In the genomic region with DNA sequence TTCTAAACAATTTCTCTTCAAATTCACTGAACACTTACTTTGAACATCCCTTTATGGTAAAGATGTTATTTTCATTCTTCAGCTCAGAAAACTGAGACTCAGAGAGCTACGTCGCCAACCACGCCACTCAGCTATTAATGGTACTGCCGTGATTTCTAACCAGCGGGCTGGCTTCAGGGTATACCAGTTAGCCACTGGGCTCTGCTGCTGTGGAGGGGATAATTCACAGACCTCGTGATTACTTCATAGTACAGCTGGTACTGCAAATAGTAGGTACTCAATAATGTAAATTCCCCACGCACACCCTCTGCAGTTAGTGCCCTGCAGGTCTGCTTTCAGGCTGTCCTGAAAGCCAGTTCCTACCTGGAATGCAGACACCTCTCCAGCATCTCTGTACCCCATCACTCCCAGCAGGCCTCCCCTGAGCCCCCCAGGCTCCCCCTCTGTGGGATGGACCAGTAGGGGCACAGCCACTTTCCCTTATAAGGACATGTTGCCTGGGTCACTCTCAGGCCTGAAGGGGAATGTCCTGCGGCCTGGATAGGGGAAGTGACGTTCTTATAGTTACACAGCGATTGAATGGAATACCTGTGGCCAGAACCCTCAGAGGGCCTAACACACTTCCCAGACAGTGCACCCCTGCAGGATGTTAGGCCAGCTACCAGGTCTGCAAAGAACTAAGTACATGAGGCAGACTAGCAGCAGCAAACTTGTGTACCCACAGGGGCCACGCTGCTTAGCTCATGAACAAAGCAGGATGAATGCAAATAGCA, we compare ENCODE assay signal across 1 cellular context.
TF ChIP-seq lines count a peak whose summit lies in the region.

No MANE protein-coding gene starts in this region.

TF ChIP-seq in HepG2, 621 proteins besides CTCF, POLR2A, EP300 and RAD21 (continues in another document):
- no peak for TF ChIP-seq ZNF619 (CRISPR knock-in tag; IDR thresholded peaks at IDR 0.05)
- TF ChIP-seq, protein P1, sequence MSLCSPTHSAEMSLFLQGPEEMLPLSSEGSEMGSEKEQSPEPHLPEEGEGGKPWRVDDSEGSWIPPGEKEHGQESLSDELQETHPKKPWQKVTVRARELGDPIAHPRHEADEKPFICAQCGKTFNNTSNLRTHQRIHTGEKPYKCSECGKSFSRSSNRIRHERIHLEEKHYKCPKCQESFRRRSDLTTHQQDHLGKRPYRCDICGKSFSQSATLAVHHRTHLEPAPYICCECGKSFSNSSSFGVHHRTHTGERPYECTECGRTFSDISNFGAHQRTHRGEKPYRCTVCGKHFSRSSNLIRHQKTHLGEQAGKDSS (CRISPR knock-in tag; IDR thresholded peaks at IDR 0.05; ENCODE audit: borderline replicate concordance, low read depth) = no peak
- TF ChIP-seq ZNF766 (CRISPR knock-in tag; IDR thresholded peaks at IDR 0.05; ENCODE audit: borderline replicate concordance) = no peak
- TF ChIP-seq MTA3 (CRISPR knock-in tag; IDR thresholded peaks at IDR 0.05) = no peak
- TF ChIP-seq TARDBP (CRISPR knock-in tag; IDR thresholded peaks at IDR 0.05) = no peak
- TF ChIP-seq, protein P2, sequence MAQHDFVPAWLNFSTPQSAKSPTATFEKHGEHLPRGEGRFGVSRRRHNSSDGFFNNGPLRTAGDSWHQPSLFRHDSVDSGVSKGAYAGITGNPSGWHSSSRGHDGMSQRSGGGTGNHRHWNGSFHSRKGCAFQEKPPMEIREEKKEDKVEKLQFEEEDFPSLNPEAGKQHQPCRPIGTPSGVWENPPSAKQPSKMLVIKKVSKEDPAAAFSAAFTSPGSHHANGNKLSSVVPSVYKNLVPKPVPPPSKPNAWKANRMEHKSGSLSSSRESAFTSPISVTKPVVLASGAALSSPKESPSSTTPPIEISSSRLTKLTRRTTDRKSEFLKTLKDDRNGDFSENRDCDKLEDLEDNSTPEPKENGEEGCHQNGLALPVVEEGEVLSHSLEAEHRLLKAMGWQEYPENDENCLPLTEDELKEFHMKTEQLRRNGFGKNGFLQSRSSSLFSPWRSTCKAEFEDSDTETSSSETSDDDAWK (CRISPR knock-in tag; IDR thresholded peaks at IDR 0.05) = no peak
- TF ChIP-seq, protein P3, sequence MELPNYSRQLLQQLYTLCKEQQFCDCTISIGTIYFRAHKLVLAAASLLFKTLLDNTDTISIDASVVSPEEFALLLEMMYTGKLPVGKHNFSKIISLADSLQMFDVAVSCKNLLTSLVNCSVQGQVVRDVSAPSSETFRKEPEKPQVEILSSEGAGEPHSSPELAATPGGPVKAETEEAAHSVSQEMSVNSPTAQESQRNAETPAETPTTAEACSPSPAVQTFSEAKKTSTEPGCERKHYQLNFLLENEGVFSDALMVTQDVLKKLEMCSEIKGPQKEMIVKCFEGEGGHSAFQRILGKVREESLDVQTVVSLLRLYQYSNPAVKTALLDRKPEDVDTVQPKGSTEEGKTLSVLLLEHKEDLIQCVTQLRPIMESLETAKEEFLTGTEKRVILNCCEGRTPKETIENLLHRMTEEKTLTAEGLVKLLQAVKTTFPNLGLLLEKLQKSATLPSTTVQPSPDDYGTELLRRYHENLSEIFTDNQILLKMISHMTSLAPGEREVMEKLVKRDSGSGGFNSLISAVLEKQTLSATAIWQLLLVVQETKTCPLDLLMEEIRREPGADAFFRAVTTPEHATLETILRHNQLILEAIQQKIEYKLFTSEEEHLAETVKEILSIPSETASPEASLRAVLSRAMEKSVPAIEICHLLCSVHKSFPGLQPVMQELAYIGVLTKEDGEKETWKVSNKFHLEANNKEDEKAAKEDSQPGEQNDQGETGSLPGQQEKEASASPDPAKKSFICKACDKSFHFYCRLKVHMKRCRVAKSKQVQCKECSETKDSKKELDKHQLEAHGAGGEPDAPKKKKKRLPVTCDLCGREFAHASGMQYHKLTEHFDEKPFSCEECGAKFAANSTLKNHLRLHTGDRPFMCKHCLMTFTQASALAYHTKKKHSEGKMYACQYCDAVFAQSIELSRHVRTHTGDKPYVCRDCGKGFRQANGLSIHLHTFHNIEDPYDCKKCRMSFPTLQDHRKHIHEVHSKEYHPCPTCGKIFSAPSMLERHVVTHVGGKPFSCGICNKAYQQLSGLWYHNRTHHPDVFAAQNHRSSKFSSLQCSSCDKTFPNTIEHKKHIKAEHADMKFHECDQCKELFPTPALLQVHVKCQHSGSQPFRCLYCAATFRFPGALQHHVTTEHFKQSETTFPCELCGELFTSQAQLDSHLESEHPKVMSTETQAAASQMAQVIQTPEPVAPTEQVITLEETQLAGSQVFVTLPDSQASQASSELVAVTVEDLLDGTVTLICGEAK (IDR thresholded peaks at IDR 0.05) = no peak
- TF ChIP-seq, protein P3 (CRISPR knock-in tag; IDR thresholded peaks at IDR 0.05) = 0 out of 2 replicates have a peak, but pooled peaks have one; percentile 12
- TF ChIP-seq, protein P4, sequence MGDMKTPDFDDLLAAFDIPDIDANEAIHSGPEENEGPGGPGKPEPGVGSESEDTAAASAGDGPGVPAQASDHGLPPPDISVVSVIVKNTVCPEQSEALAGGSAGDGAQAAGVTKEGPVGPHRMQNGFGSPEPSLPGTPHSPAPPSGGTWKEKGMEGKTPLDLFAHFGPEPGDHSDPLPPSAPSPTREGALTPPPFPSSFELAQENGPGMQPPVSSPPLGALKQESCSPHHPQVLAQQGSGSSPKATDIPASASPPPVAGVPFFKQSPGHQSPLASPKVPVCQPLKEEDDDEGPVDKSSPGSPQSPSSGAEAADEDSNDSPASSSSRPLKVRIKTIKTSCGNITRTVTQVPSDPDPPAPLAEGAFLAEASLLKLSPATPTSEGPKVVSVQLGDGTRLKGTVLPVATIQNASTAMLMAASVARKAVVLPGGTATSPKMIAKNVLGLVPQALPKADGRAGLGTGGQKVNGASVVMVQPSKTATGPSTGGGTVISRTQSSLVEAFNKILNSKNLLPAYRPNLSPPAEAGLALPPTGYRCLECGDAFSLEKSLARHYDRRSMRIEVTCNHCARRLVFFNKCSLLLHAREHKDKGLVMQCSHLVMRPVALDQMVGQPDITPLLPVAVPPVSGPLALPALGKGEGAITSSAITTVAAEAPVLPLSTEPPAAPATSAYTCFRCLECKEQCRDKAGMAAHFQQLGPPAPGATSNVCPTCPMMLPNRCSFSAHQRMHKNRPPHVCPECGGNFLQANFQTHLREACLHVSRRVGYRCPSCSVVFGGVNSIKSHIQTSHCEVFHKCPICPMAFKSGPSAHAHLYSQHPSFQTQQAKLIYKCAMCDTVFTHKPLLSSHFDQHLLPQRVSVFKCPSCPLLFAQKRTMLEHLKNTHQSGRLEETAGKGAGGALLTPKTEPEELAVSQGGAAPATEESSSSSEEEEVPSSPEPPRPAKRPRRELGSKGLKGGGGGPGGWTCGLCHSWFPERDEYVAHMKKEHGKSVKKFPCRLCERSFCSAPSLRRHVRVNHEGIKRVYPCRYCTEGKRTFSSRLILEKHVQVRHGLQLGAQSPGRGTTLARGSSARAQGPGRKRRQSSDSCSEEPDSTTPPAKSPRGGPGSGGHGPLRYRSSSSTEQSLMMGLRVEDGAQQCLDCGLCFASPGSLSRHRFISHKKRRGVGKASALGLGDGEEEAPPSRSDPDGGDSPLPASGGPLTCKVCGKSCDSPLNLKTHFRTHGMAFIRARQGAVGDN (CRISPR knock-in tag; IDR thresholded peaks at IDR 0.05) = 0 out of 2 replicates have a peak, but pooled peaks have one; percentile 18
- TF ChIP-seq ZFX (CRISPR knock-in tag; IDR thresholded peaks at IDR 0.05; ENCODE audit: low read depth) = 0 out of 2 replicates have a peak, but pooled peaks have one; percentile 28
- TF ChIP-seq ZNF430 (CRISPR knock-in tag; IDR thresholded peaks at IDR 0.05) = 0 out of 2 replicates have a peak, but pooled peaks have one; percentile 26
- TF ChIP-seq ZNF772 (CRISPR knock-in tag; IDR thresholded peaks at IDR 0.05) = no peak
- TF ChIP-seq, protein P5, sequence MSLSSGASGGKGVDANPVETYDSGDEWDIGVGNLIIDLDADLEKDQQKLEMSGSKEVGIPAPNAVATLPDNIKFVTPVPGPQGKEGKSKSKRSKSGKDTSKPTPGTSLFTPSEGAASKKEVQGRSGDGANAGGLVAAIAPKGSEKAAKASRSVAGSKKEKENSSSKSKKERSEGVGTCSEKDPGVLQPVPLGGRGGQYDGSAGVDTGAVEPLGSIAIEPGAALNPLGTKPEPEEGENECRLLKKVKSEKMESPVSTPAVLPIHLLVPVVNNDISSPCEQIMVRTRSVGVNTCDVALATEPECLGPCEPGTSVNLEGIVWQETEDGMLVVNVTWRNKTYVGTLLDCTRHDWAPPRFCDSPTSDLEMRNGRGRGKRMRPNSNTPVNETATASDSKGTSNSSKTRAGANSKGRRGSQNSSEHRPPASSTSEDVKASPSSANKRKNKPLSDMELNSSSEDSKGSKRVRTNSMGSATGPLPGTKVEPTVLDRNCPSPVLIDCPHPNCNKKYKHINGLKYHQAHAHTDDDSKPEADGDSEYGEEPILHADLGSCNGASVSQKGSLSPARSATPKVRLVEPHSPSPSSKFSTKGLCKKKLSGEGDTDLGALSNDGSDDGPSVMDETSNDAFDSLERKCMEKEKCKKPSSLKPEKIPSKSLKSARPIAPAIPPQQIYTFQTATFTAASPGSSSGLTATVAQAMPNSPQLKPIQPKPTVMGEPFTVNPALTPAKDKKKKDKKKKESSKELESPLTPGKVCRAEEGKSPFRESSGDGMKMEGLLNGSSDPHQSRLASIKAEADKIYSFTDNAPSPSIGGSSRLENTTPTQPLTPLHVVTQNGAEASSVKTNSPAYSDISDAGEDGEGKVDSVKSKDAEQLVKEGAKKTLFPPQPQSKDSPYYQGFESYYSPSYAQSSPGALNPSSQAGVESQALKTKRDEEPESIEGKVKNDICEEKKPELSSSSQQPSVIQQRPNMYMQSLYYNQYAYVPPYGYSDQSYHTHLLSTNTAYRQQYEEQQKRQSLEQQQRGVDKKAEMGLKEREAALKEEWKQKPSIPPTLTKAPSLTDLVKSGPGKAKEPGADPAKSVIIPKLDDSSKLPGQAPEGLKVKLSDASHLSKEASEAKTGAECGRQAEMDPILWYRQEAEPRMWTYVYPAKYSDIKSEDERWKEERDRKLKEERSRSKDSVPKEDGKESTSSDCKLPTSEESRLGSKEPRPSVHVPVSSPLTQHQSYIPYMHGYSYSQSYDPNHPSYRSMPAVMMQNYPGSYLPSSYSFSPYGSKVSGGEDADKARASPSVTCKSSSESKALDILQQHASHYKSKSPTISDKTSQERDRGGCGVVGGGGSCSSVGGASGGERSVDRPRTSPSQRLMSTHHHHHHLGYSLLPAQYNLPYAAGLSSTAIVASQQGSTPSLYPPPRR (CRISPR knock-in tag; IDR thresholded peaks at IDR 0.05; ENCODE audit: borderline replicate concordance) = no peak
- TF ChIP-seq HNF4A (CRISPR knock-in tag; IDR thresholded peaks at IDR 0.05) = no peak
- peak; percentile 27; the same call in 1 of the 2 replicates for TF ChIP-seq PHF21A (CRISPR knock-in tag; IDR thresholded peaks at IDR 0.05)
- TF ChIP-seq, protein P6, sequence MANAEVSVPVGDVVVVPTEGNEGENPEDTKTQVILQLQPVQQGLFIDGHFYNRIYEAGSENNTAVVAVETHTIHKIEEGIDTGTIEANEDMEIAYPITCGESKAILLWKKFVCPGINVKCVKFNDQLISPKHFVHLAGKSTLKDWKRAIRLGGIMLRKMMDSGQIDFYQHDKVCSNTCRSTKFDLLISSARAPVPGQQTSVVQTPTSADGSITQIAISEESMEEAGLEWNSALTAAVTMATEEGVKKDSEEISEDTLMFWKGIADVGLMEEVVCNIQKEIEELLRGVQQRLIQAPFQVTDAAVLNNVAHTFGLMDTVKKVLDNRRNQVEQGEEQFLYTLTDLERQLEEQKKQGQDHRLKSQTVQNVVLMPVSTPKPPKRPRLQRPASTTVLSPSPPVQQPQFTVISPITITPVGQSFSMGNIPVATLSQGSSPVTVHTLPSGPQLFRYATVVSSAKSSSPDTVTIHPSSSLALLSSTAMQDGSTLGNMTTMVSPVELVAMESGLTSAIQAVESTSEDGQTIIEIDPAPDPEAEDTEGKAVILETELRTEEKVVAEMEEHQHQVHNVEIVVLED (CRISPR knock-in tag; IDR thresholded peaks at IDR 0.05; ENCODE audit: borderline replicate concordance) = no peak
- no peak for TF ChIP-seq SYNCRIP (IDR thresholded peaks at IDR 0.05; ENCODE audit: insufficient read depth, low read depth, low read length)
- 0 out of 2 replicates have a peak, but pooled peaks have one; percentile 25 for TF ChIP-seq ZSCAN25 (CRISPR knock-in tag; IDR thresholded peaks at IDR 0.05)
- TF ChIP-seq SRF (IDR thresholded peaks at IDR 0.05; ENCODE audit: low read depth, low read length) = peak; percentile 87
- no peak for TF ChIP-seq ZBTB3 (CRISPR knock-in tag; IDR thresholded peaks at IDR 0.05; ENCODE audit: borderline replicate concordance, low read depth)
- TF ChIP-seq ZNF713 (CRISPR knock-in tag; IDR thresholded peaks at IDR 0.05) = no peak
- no peak for TF ChIP-seq ZNF33A (CRISPR knock-in tag; IDR thresholded peaks at IDR 0.05; ENCODE audit: borderline replicate concordance)
- no peak for TF ChIP-seq ZFY (CRISPR knock-in tag; IDR thresholded peaks at IDR 0.05)
- no peak for TF ChIP-seq ZNF546 (CRISPR knock-in tag; conservative IDR thresholded peaks at IDR 0.05)
